24 cellular contexts compared by ENCODE assay signal in the genomic region with DNA sequence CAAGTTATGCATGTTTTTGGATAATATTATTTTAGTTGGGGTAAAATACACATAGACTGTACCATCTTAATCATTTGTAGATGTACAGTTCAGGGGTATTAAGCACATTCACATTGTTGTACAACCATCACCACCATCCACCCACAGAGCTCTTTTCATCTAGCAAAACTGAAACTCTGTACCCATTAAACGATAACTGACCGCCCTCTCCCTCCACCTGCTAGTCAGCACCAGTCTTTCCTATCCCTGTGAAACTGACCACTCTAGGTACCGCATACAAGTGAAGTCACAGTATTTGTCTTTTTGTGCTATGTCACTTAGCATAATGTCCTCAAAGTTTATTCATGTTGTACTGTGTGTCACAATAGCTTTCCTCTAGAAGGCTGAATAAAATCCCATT.
A peak's percentile ranks its signal among the peaks of the same experiment; 100 is the strongest.
DNase-seq lines count a peak whose midpoint lies in the region; ATAC-seq, FAIRE-seq and TF ChIP-seq lines count a peak whose summit lies in the region.
"Had no signal": no experiment of that assay in that cellular context is flagged by ENCODE, and none has a peak within 500 bp of the region (broad histone marks: within the 10 kb centered on the region; RNA-seq: fewer than 3 reads in every experiment).

No MANE protein-coding gene starts in this region.

- TF ChIP-seq RAD21 in GM12878 (IDR thresholded peaks at IDR 0.05; ENCODE audit: insufficient read depth, low read depth, low read length) = no peak

- RAD21 ChIA-PET in GM12878 (lab: Charles Lee; ENCODE audit: unreplicated experiment) = no interaction called here

- in situ Hi-C loops in GM12878 (cut with MboI) = no loop called here

- no peak for TF ChIP-seq CTCF in GM12878 (IDR thresholded peaks at IDR 0.05 in 2 of 3, conservative IDR thresholded peaks at IDR 0.05 in 1 of 3; ENCODE audit: control insufficient read depth in 2 of 3, extremely low read depth in 1 of 3, insufficient read depth in 1 of 3, low read depth in 3 of 3, low read length in 3 of 3)
- no peak for TF ChIP-seq CTCF in neural crest cell (conservative IDR thresholded peaks at IDR 0.05)

- no peaks in the 10 kb centered on the region for H3K9me3 Mint-ChIP-seq in neural crest cell
- H3K9me3 Mint-ChIP-seq: CD4-positive, alpha-beta memory T cell; CD8-positive, alpha-beta memory T cell had no signal

- no peaks in the 10 kb centered on the region for H3K36me3 ChIP-seq in GM12878 (ENCODE audit: control insufficient read depth in 2 of 2, insufficient read depth in 2 of 2, low read length in 1 of 2)
- H3K36me3 ChIP-seq: BE2C, BLaER1 had no signal

- POLR2A ChIA-PET in GM12878 (lab: Charles Lee) = no interaction called here

- no peaks in the 10 kb centered on the region for H3K4me1 Mint-ChIP-seq in neural crest cell

- H3K79me2 ChIP-seq in GM12878 (ENCODE audit: control insufficient read depth, insufficient read depth, low read length) = no peaks in the 10 kb centered on the region

- H3K27ac ChIP-seq in GM12878 (ENCODE audit: control insufficient read depth, insufficient read depth) = no peak overlapping the region
- H3K27ac ChIP-seq: BLaER1 had no signal

- TF ChIP-seq EP300 in GM12878 (IDR thresholded peaks at IDR 0.05; ENCODE audit: borderline replicate concordance in 1 of 2, control insufficient read depth in 1 of 2, low read depth in 2 of 2, low read length in 2 of 2) = no peak

- DNase-seq in GM12878 (ENCODE audit: low read depth, low spot score) (no peak), neural crest cell (ENCODE audit: low read depth, low spot score) (no peak), germinal center (ENCODE audit: low spot score) (no peak), DMS79 treated with DMSO at 0.1 percent for 48 hours (lab: John Stamatoyannopoulos, UW) (no peak)
- DNase-seq: 8988T; ACHN; BE2C; C1 segment of cervical spinal cord; CD4-positive, alpha-beta memory T cell; CD4-positive, CD25-positive, alpha-beta regulatory T cell; CD8-positive, alpha-beta memory T cell; COR-L47; DMS 273 treated with DMSO at 0.1 percent for 48 hours; DMS153; DMS53; DMS79; GF-D8 had no signal

- no peaks in the 10 kb centered on the region for H3K36me3 Mint-ChIP-seq in neural crest cell (ENCODE audit: low read depth)
- H3K36me3 Mint-ChIP-seq: CD14-positive monocyte; CD4-positive, alpha-beta memory T cell; CD4-positive, CD25-positive, alpha-beta regulatory T cell; CD8-positive, alpha-beta memory T cell had no signal

- no peak overlapping the region for H3K9ac ChIP-seq in GM12878 (ENCODE audit: control insufficient read depth, insufficient read depth, low read length)
- H3K9ac ChIP-seq: BLaER1 had no signal

- FAIRE-seq in GM12878 (lab: Jason Lieb, UNC) = no peak
- FAIRE-seq: A204.1, G401.6, GM12892, GM18507 had no signal

- H3K27me3 Mint-ChIP-seq in neural crest cell (ENCODE audit: low read depth) = peaks cover 5% of the 10 kb centered on the region

- ATAC-seq in GM12878 (peak; percentile 67), HG03097 (IDR thresholded peaks at IDR 0.05; ENCODE audit: low FRiP score, unreplicated experiment) (no peak)

- 49% methylated on average over 3 of the region's 3 CpGs for WGBS in GM12878 (ENCODE audit: insufficient coverage, insufficient replicate concordance, low lambda C conversion rate, missing lambda C conversion rate)

- no peak overlapping the region for H3K4me2 ChIP-seq in GM12878 (ENCODE audit: control insufficient read depth, insufficient read depth)
- H3K4me2 ChIP-seq: BLaER1 had no signal

- peaks cover 2% of the 10 kb centered on the region; the same call in 1 of the 2 replicates for H3K4me1 ChIP-seq in GM12878 (ENCODE audit: control insufficient read depth, insufficient read depth, low read length)
- H3K4me1 ChIP-seq: BE2C, BLaER1 had no signal

- no peaks in the 10 kb centered on the region for H3K9me3 ChIP-seq in GM12878 (replicated peaks; ENCODE audit: control insufficient read depth, insufficient read depth, low read length)
- H3K9me3 ChIP-seq: BE2C, BLaER1 had no signal

- SMC1A ChIA-PET in GM12878 (lab: Charles Lee; ENCODE audit: uncharacterized antibody, unreplicated experiment) = no interaction called here

- no TSS peak for BruUV-seq in GM12878 (replicated peaks; lab: Mats Ljungman, UMichigan)

- no peak for TF ChIP-seq POLR2A in GM12878 (IDR thresholded peaks at IDR 0.05; ENCODE audit: low read depth, low read length)

- no peaks in the 10 kb centered on the region for H4K20me1 ChIP-seq in GM12878 (ENCODE audit: control insufficient read depth, insufficient read depth)
- H4K20me1 ChIP-seq: BLaER1 had no signal

- H3K4me3 Mint-ChIP-seq in neural crest cell = no peak overlapping the region
- H3K4me3 Mint-ChIP-seq: CD14-positive monocyte; CD4-positive, alpha-beta memory T cell; CD4-positive, CD25-positive, alpha-beta regulatory T cell; CD8-positive, alpha-beta memory T cell had no signal

- CTCF ChIA-PET in GM12878 (lab: Yijun Ruan, JAX) = interaction anchor here (0.9 to 1.6 kb wide), 3 partner anchors 13 to 221 kb away, joined by 3 to 8 read pairs (median 3); no protein-coding TSS in a partner anchor

- H3K27ac Mint-ChIP-seq in neural crest cell (ENCODE audit: unreplicated experiment) = peak overlapping the region; percentile 65
- H3K27ac Mint-ChIP-seq: CD14-positive monocyte; CD4-positive, alpha-beta memory T cell; CD4-positive, CD25-positive, alpha-beta regulatory T cell; CD8-positive, alpha-beta memory T cell had no signal

- H2AFZ ChIP-seq in GM12878 (ENCODE audit: control insufficient read depth, low read depth, low read length) = no peak overlapping the region

- intact Hi-C loops in GM12878 (cut with micrococcal nuclease; ENCODE audit: unreplicated experiment) = no loop called here

- peaks cover 0 to 4% of the 10 kb centered on the region in 2 experiments; a peak in 2 of 4 replicates for H3K27me3 ChIP-seq in GM12878 (replicated peaks in 1 of 2; ENCODE audit: control insufficient read depth in 2 of 2, insufficient read depth in 2 of 2, low read length in 1 of 2)
- H3K27me3 ChIP-seq: BE2C, BLaER1 had no signal

- no peak overlapping the region for H3K4me3 ChIP-seq in GM12878
- H3K4me3 ChIP-seq: BLaER1 had no signal

TF ChIP-seq in GM12878, 131 proteins besides CTCF, POLR2A, EP300 and RAD21 (continues in another document):
- no peak for TF ChIP-seq BMI1 (IDR thresholded peaks at IDR 0.05; ENCODE audit: borderline replicate concordance)
- TF ChIP-seq MTA2 (IDR thresholded peaks at IDR 0.05; ENCODE audit: low read depth) = no peak
- TF ChIP-seq JUNB (IDR thresholded peaks at IDR 0.05) = no peak
- TF ChIP-seq ZBTB33 (IDR thresholded peaks at IDR 0.05) = no peak
- no peak for TF ChIP-seq HCFC1 (IDR thresholded peaks at IDR 0.05; ENCODE audit: low read length)
- TF ChIP-seq TARDBP (IDR thresholded peaks at IDR 0.05; ENCODE audit: borderline replicate concordance) = no peak
- TF ChIP-seq, protein P1, sequence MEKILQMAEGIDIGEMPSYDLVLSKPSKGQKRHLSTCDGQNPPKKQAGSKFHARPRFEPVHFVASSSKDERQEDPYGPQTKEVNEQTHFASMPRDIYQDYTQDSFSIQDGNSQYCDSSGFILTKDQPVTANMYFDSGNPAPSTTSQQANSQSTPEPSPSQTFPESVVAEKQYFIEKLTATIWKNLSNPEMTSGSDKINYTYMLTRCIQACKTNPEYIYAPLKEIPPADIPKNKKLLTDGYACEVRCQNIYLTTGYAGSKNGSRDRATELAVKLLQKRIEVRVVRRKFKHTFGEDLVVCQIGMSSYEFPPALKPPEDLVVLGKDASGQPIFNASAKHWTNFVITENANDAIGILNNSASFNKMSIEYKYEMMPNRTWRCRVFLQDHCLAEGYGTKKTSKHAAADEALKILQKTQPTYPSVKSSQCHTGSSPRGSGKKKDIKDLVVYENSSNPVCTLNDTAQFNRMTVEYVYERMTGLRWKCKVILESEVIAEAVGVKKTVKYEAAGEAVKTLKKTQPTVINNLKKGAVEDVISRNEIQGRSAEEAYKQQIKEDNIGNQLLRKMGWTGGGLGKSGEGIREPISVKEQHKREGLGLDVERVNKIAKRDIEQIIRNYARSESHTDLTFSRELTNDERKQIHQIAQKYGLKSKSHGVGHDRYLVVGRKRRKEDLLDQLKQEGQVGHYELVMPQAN (conservative IDR thresholded peaks at IDR 0.05) = no peak
- TF ChIP-seq ZNF24 (IDR thresholded peaks at IDR 0.05) = no peak
- TF ChIP-seq SUZ12 (IDR thresholded peaks at IDR 0.05; ENCODE audit: unreplicated experiment) = no peak
- TF ChIP-seq RELB (IDR thresholded peaks at IDR 0.05; ENCODE audit: low read depth) = no peak
- TF ChIP-seq EED (IDR thresholded peaks at IDR 0.05; ENCODE audit: low read depth) = no peak
- TF ChIP-seq TCF7 (IDR thresholded peaks at IDR 0.05; ENCODE audit: borderline replicate concordance) = no peak
- no peak for TF ChIP-seq SIN3A (IDR thresholded peaks at IDR 0.05; ENCODE audit: low read depth, low read length)
